In the genomic region with DNA sequence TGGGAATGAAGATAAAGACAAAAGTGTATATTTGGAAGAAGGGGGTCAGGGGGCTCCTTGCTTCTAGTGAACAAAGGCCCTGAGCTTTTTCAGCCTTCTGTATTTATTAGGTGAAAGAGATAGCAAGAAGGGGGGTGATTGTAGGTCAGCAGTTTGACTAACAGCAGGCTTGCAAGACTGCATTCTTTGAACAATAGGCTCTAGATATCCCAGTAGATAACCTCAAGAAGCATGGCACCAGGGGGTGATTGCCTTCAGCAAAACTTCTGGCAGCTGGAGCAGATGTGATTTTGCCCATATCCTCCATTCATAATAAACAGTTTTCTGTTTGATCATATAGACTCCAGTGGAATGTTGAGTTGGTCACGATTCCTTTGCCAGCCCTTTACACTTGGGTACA, we compare ENCODE assay signal across 3 cellular contexts.
"Had no signal": no experiment of that assay in that cellular context is flagged by ENCODE, and none has a peak within 500 bp of the region (broad histone marks: within the 10 kb centered on the region; RNA-seq: fewer than 3 reads in every experiment).

No MANE protein-coding gene starts in this region.

- H3K4me3 ChIP-seq: GM12878 had no signal

- DNase-seq: GDM1, GF-D8 had no signal
